In the genomic region with DNA sequence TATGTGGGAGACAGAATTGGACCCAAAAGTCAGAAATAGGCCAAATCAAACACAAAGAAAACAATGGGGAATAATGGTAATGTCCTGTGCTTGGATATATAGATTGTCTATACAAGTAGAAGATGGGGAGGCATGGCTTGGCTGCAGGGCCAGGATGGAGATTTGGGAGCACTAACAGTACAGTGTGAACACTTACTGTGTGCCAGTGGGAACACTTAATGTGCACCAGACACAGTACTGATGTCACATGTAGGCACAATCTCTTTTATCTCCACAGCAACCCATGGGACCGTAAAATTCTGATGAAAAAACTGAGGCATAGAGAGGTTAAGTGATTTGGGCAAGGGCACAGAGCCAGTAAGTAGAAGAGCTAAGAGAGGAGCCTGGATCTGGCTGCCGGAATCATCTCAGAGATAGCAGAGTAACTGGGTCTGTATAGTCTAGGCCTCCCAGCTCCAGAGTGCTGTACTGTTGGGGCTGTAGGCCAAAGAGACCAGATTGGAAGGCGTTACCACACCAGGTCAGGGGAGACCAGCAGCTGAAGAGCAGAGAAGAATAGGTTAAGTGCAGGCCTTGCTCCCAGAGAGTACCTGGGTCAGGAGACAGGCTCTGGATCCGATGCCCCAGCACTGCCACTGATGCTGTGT, we compare ENCODE assay signal across 24 cellular contexts.
DNase-seq lines count a peak whose midpoint lies in the region; ATAC-seq and TF ChIP-seq lines count a peak whose summit lies in the region.
"Had no signal": no experiment of that assay in that cellular context is flagged by ENCODE, and none has a peak within 500 bp of the region (broad histone marks: within the 10 kb centered on the region; RNA-seq: fewer than 3 reads in every experiment).

No MANE protein-coding gene starts in this region.

- peak overlapping the region; percentile 86 for H3K27ac ChIP-seq in left ventricle myocardium inferior (replicated peaks)
- peak overlapping the region; percentile 11 to 95 (median 90) for H3K27ac ChIP-seq in gastrocnemius medialis
- H3K27ac ChIP-seq: neural progenitor cell, sigmoid colon had no signal

- DNase-seq in activated CD4-positive, alpha-beta T cell treated with anti-CD3 and anti-CD28 coated beads, Interleukin-2, amount 10 ng/mL, durations not matched to agents 7 days and 5 days, result no peak
- DNase-seq in activated CD4-positive, alpha-beta T cell treated with anti-CD3 and anti-CD28 coated beads, Interleukin-2, amount 50 U/mL, for 48 hours, result no peak
- no peak for DNase-seq in central memory CD8-positive, alpha-beta T cell (ENCODE audit: low spot score in 2 of 2)
- DNase-seq in left ventricle myocardium inferior, result no peak
- no peak for DNase-seq in gastrocnemius medialis
- no peak for DNase-seq in mesenteric fat pad (ENCODE audit: low spot score)
- DNase-seq in hepatic stellate cell (ENCODE audit: low spot score), result no peak
- DNase-seq: 8988T; activated T-cell treated with anti-CD3 and anti-CD28 coated beads, Interleukin-2, amount 50 U/mL, for 72 hours; CD8-positive, alpha-beta memory T cell; central memory CD4-positive, alpha-beta T cell; DMS153; kidney; NCI-H510A treated with DMSO at 0.1 percent for 48 hours; NK-92 treated with Interleukin-12 subunit alpha and Interleukin-12 subunit beta, amount 100 ng/mL, for 24 hours; PC-3; SHP77; sigmoid colon; stimulated activated CD4-positive, alpha-beta T cell treated with anti-CD3 and anti-CD28 coated beads, Interleukin-4, amount 100 ng/mL, for 24 hours; T-helper 9 cell had no signal

- no peaks in the 10 kb centered on the region for H3K9me3 Mint-ChIP-seq in activated CD4-positive, alpha-beta T cell treated with anti-CD3 and anti-CD28 coated beads, Interleukin-2, amount 10 ng/mL, durations not matched to agents 7 days and 5 days
- H3K9me3 Mint-ChIP-seq in central memory CD8-positive, alpha-beta T cell, result no peaks in the 10 kb centered on the region
- H3K9me3 Mint-ChIP-seq: activated naive CD4-positive, alpha-beta T cell treated with anti-CD3 and anti-CD28 coated beads, Interleukin-2, amount 50 U/mL, for 72 hours; activated T-cell treated with anti-CD3 and anti-CD28 coated beads, Interleukin-2, amount 50 U/mL, for 72 hours; CD8-positive, alpha-beta memory T cell; neural progenitor cell; stimulated activated effector memory CD8-positive, alpha-beta T cell treated with anti-CD3 and anti-CD28 coated beads, Interleukin-12 subunit alpha, Interleukin-12 subunit beta, amount 100 ng/mL, for 72 hours had no signal

- H3K9me3 ChIP-seq in left ventricle myocardium inferior (replicated peaks) (no peaks in the 10 kb centered on the region), gastrocnemius medialis (no peaks in the 10 kb centered on the region)
- H3K9me3 ChIP-seq: sigmoid colon had no signal

- intact Hi-C loops in left ventricle myocardium inferior (cut with micrococcal nuclease) (no loop called here), gastrocnemius medialis (cut with DNase I; ENCODE audit: low total_unique reads) (no loop called here)

- H3K4me1 ChIP-seq in left ventricle myocardium inferior (peaks cover 67% of the 10 kb centered on the region), gastrocnemius medialis (peaks cover 9 to 64% of the 10 kb centered on the region in 2 donors)

- POLR2A ChIA-PET in activated CD4-positive, alpha-beta T cell treated with anti-CD3 and anti-CD28 coated beads, Interleukin-2, amount 10 ng/mL, durations not matched to agents 7 days and 5 days (lab: Charles Lee), result no interaction called here

- no peak for TF ChIP-seq POLR2A in gastrocnemius medialis (IDR thresholded peaks at IDR 0.05)

- H3K4me1 Mint-ChIP-seq in activated CD4-positive, alpha-beta T cell treated with anti-CD3 and anti-CD28 coated beads, Interleukin-2, amount 10 ng/mL, durations not matched to agents 7 days and 5 days, result peaks cover 1% of the 10 kb centered on the region
- H3K4me1 Mint-ChIP-seq in central memory CD8-positive, alpha-beta T cell, result peaks cover 6% of the 10 kb centered on the region
- H3K4me1 Mint-ChIP-seq: stimulated activated effector memory CD8-positive, alpha-beta T cell treated with anti-CD3 and anti-CD28 coated beads, Interleukin-12 subunit alpha, Interleukin-12 subunit beta, amount 100 ng/mL, for 72 hours had no signal

- no peak overlapping the region for H3K4me3 Mint-ChIP-seq in activated CD4-positive, alpha-beta T cell treated with anti-CD3 and anti-CD28 coated beads, Interleukin-2, amount 10 ng/mL, durations not matched to agents 7 days and 5 days
- no peak overlapping the region for H3K4me3 Mint-ChIP-seq in central memory CD8-positive, alpha-beta T cell
- H3K4me3 Mint-ChIP-seq: activated T-cell treated with anti-CD3 and anti-CD28 coated beads, Interleukin-2, amount 50 U/mL, for 72 hours; CD8-positive, alpha-beta memory T cell; neural progenitor cell; stimulated activated effector memory CD8-positive, alpha-beta T cell treated with anti-CD3 and anti-CD28 coated beads, Interleukin-12 subunit alpha, Interleukin-12 subunit beta, amount 100 ng/mL, for 72 hours had no signal

- TF ChIP-seq CTCF in left ventricle myocardium inferior (IDR thresholded peaks at IDR 0.05; ENCODE audit: borderline replicate concordance) (no peak), gastrocnemius medialis (IDR thresholded peaks at IDR 0.05 in 4 of 5, conservative IDR thresholded peaks at IDR 0.05 in 1 of 5) (no peak)

- peaks cover 65% of the 10 kb centered on the region for H3K36me3 ChIP-seq in left ventricle myocardium inferior
- peaks cover 0 to 14% of the 10 kb centered on the region in 2 donors for H3K36me3 ChIP-seq in gastrocnemius medialis
- H3K36me3 ChIP-seq: neural progenitor cell had no signal

- H3K27me3 ChIP-seq in left ventricle myocardium inferior (ENCODE audit: low read depth) (no peaks in the 10 kb centered on the region), gastrocnemius medialis (no peaks in the 10 kb centered on the region)
- H3K27me3 ChIP-seq: neural progenitor cell, sigmoid colon had no signal

- CTCF ChIA-PET in activated CD4-positive, alpha-beta T cell treated with anti-CD3 and anti-CD28 coated beads, Interleukin-2, amount 10 ng/mL, durations not matched to agents 7 days and 5 days (lab: Charles Lee), result interaction anchor here (1.1 to 3.1 kb wide), 4 partner anchors 8 to 20 kb away, joined by 3 to 10 read pairs (median 4); no protein-coding TSS in a partner anchor

- in situ Hi-C loops in gastrocnemius medialis (cut with MboI; ENCODE audit: low sequenced_read_pairs in 4 of 4), result loop anchor here in 1 of 4 donors (25.0 kb wide), 1 partner anchor 246 kb away; the partner anchor contains the start of gene MFGE8

- H3K4me3 ChIP-seq in left ventricle myocardium inferior (no peak overlapping the region), gastrocnemius medialis (no peak overlapping the region)
- H3K4me3 ChIP-seq: neural progenitor cell, sigmoid colon had no signal

- peaks cover 31% of the 10 kb centered on the region for H3K36me3 Mint-ChIP-seq in activated CD4-positive, alpha-beta T cell treated with anti-CD3 and anti-CD28 coated beads, Interleukin-2, amount 10 ng/mL, durations not matched to agents 7 days and 5 days (ENCODE audit: low read depth)
- H3K36me3 Mint-ChIP-seq in central memory CD8-positive, alpha-beta T cell (ENCODE audit: insufficient read depth), result peaks cover 32% of the 10 kb centered on the region

- no peak for ATAC-seq in central memory CD8-positive, alpha-beta T cell (replicated peaks; ENCODE audit: extremely low read depth, poor library complexity, severe bottlenecking)
- ATAC-seq in gastrocnemius medialis, result no peak
- no peak for ATAC-seq in GM18867 (IDR thresholded peaks at IDR 0.05; ENCODE audit: unreplicated experiment)
- ATAC-seq: activated naive CD4-positive, alpha-beta T cell treated with anti-CD3 and anti-CD28 coated beads, Interleukin-2, amount 50 U/mL, for 72 hours; activated T-cell treated with anti-CD3 and anti-CD28 coated beads, Interleukin-2, amount 50 U/mL, for 72 hours; PC-3; stimulated activated effector memory CD8-positive, alpha-beta T cell treated with anti-CD3 and anti-CD28 coated beads, Interleukin-12 subunit alpha, Interleukin-12 subunit beta, amount 100 ng/mL, for 72 hours had no signal

- H3K27me3 Mint-ChIP-seq in activated CD4-positive, alpha-beta T cell treated with anti-CD3 and anti-CD28 coated beads, Interleukin-2, amount 10 ng/mL, durations not matched to agents 7 days and 5 days, result no peaks in the 10 kb centered on the region
- H3K27me3 Mint-ChIP-seq in central memory CD8-positive, alpha-beta T cell, result no peaks in the 10 kb centered on the region
- H3K27me3 Mint-ChIP-seq: CD8-positive, alpha-beta memory T cell had no signal

- H3K27ac Mint-ChIP-seq in activated CD4-positive, alpha-beta T cell treated with anti-CD3 and anti-CD28 coated beads, Interleukin-2, amount 10 ng/mL, durations not matched to agents 7 days and 5 days, result peak overlapping the region; percentile 13
- peak overlapping the region; percentile 23 for H3K27ac Mint-ChIP-seq in central memory CD8-positive, alpha-beta T cell (ENCODE audit: low read depth)
- H3K27ac Mint-ChIP-seq: activated T-cell treated with anti-CD3 and anti-CD28 coated beads, Interleukin-2, amount 50 U/mL, for 72 hours; neural progenitor cell; stimulated activated effector memory CD8-positive, alpha-beta T cell treated with anti-CD3 and anti-CD28 coated beads, Interleukin-12 subunit alpha, Interleukin-12 subunit beta, amount 100 ng/mL, for 72 hours had no signal
